In the genomic region with DNA sequence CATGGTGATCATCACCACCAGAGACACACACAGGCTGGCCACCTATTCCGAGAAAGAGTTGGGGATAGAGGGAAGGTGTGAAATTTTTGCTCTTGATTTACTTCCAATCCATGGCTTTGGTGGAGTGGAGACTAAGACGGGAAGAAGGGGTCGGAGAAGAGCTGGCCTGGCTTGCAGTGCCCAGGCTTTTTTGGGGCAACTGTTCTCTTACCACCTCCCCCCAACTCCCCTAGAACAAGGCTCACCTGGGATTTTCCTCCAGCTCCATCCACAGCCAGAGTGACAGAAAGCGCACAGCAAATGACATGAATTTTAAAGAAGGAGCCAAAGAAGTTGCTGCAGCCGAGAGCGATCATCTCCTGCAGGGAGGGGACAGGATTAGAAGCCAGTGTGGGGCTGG, we compare ENCODE assay signal across 15 cellular contexts. TPM values are rescaled to one million over a fixed set of nuclear protein-coding genes. Genes with fewer than 3 reads are reported as not detected.
DNase-seq lines count a peak whose midpoint lies in the region; ATAC-seq and TF ChIP-seq lines count a peak whose summit lies in the region.
"Had no signal": no experiment of that assay in that cellular context is flagged by ENCODE, and none has a peak within 500 bp of the region (broad histone marks: within the 10 kb centered on the region; RNA-seq: fewer than 3 reads in every experiment).

No MANE protein-coding gene starts in this region.

- intact Hi-C loops in cardiac septum (cut with DNase I): no loop called here
- intact Hi-C loops in heart left ventricle (cut with DNase I): loop anchor here in 2 of 10 donors (5.0 kb wide), 1 partner anchor 35 kb away; no protein-coding TSS in a partner anchor
- intact Hi-C loops in posterior vena cava (cut with DNase I): no loop called here

- H3K9me3 ChIP-seq in heart left ventricle: no peaks in the 10 kb centered on the region
- H3K9me3 ChIP-seq: BE2C had no signal

- H3K27me3 ChIP-seq in heart left ventricle: no peaks in the 10 kb centered on the region
- H3K27me3 ChIP-seq in layer of hippocampus (ENCODE audit: control insufficient read depth, insufficient read depth, low read length): no peaks in the 10 kb centered on the region

- no peak overlapping the region for H3K4me3 ChIP-seq in heart left ventricle
- H3K4me3 ChIP-seq: GM23338 had no signal

- H3K27ac ChIP-seq in heart left ventricle (no peak overlapping the region), layer of hippocampus (ENCODE audit: low read depth, low read length) (peak overlapping the region; percentile 100)
- H3K27ac ChIP-seq: C4-2B had no signal

- ATAC-seq in heart left ventricle: no peak
- ATAC-seq in left lobe of liver: no peak
- ATAC-seq: GM23338 had no signal

- TF ChIP-seq POLR2A in heart left ventricle (IDR thresholded peaks at IDR 0.05): no peak

- no peak for TF ChIP-seq CTCF in heart left ventricle (IDR thresholded peaks at IDR 0.05)

- DNase-seq in cardiac septum (ENCODE audit: low spot score): peak; percentile 33
- no peak for DNase-seq in heart left ventricle
- peak; percentile 28 for DNase-seq in posterior vena cava (ENCODE audit: low spot score)
- DNase-seq in left lobe of liver (ENCODE audit: low spot score): no peak
- no peak for DNase-seq in AG20443 (ENCODE audit: low spot score)
- no peak for DNase-seq in MV-4-11 (lab: John Stamatoyannopoulos, UW)
- DNase-seq: BE2C; CD4-positive, alpha-beta memory T cell; DMS79 treated with DMSO at 0.1 percent for 48 hours; EL; H7 had no signal

- H3K36me3 ChIP-seq in heart left ventricle: no peaks in the 10 kb centered on the region
- H3K36me3 ChIP-seq: BE2C had no signal

- peaks cover 0 to 6% (median 0%) of the 10 kb centered on the region in 12 donors for H3K4me1 ChIP-seq in heart left ventricle
- H3K4me1 ChIP-seq: BE2C had no signal

- 95 to 98% (median 97%) methylated on average over 6 of the region's 6 CpGs for WGBS in heart left ventricle, 4 donors

RNA-seq across cellular contexts. Expression of a gene that starts 16.0 kb away (rescaled TPM):
- total RNA-seq in cardiac septum: 9.8 TPM
- total RNA-seq in heart left ventricle: 10 to 100 TPM in 5 of 9 donors, 1 to 10 TPM in 4; 5.8 to 39.6 (median 14.3) TPM
- 10 to 100 TPM in 1 of 2 donors, 1 to 10 TPM in 1; 4.1 to 11.0 TPM for polyA plus RNA-seq in heart left ventricle
- total RNA-seq in posterior vena cava: not detected
- total RNA-seq in left lobe of liver: 0.05 TPM
- total RNA-seq: A172; CD4-positive, alpha-beta memory T cell; GM23338; H7 had no signal
- polyA plus RNA-seq: CD4-positive, alpha-beta memory T cell; GM23338 had no signal

Comparison
In these comparisons a context has a peak if more than half of its experiments do, and no peak if none do; other contexts are left out.
1. DNase-seq: peak in cardiac septum (single experiment) and posterior vena cava (single experiment); none in heart left ventricle (0 of 5), left lobe of liver (single experiment), AG20443 (single experiment) and MV-4-11 (single experiment).